Comparison of ENCODE assay signal across 23 cellular contexts in the genomic region with DNA sequence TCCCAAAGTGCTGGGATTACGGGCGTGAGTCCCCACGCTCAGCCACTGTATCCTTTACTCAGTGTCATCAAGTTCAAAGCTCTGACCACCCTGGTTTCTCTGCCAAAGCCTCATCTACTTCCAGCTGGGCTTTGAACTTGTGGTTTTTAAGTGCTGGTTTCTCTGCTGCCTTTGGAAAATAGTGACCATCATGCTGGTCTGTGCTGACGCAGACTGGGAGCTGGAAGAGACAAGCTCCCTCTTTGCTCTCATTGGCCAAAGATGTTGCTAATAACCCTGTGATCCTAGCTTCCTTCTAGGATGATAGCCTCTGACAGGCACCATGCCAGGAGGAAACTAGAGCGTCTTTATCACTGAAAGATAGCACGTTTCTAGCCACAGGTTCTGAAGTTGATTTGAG.
"Had no signal": no experiment of that assay in that cellular context is flagged by ENCODE, and none has a peak within 500 bp of the region (broad histone marks: within the 10 kb centered on the region; RNA-seq: fewer than 3 reads in every experiment).

No MANE protein-coding gene starts in this region.

- H3K27me3 Mint-ChIP-seq: activated B cell treated with CpG ODN at 0.5 μM for 24 hours; activated CD4-positive, alpha-beta memory T cell treated with anti-CD3 and anti-CD28 coated beads for 36 hours; activated CD4-positive, alpha-beta T cell treated with anti-CD3 and anti-CD28 coated beads, Interleukin-2, amount 10 ng/mL, durations not matched to agents 24 days and 14 days; activated naive CD4-positive, alpha-beta T cell treated with anti-CD3 and anti-CD28 coated beads, Interleukin-2, amount 10 ng/mL, durations not matched to agents 7 days and 5 days; activated naive CD8-positive, alpha-beta T cell treated with anti-CD3 and anti-CD28 coated beads for 36 hours; activated T-helper 17 cell treated with anti-CD3 and anti-CD28 coated beads, Interleukin-2, amount 50 U/mL, for 72 hours had no signal

- H3K4me1 ChIP-seq: breast epithelium, Peyer's patch had no signal

- H3K27ac Mint-ChIP-seq: activated B cell treated with CpG ODN at 0.5 μM for 24 hours; activated CD4-positive, alpha-beta memory T cell treated with anti-CD3 and anti-CD28 coated beads for 36 hours; activated CD4-positive, alpha-beta T cell treated with anti-CD3 and anti-CD28 coated beads, Interleukin-2, amount 10 ng/mL, durations not matched to agents 24 days and 14 days; activated naive CD4-positive, alpha-beta T cell treated with anti-CD3 and anti-CD28 coated beads, Interleukin-2, amount 10 ng/mL, durations not matched to agents 7 days and 5 days; activated naive CD8-positive, alpha-beta T cell treated with anti-CD3 and anti-CD28 coated beads for 36 hours; activated T-helper 17 cell treated with anti-CD3 and anti-CD28 coated beads, Interleukin-2, amount 50 U/mL, for 72 hours had no signal

- H3K27me3 ChIP-seq: breast epithelium, Peyer's patch had no signal

- DNase-seq: activated B cell treated with CpG ODN at 0.5 μM for 24 hours; activated CD4-positive, alpha-beta memory T cell treated with anti-CD3 and anti-CD28 coated beads for 36 hours; activated CD4-positive, alpha-beta T cell treated with anti-CD3 and anti-CD28 coated beads for 1 hour; activated CD4-positive, alpha-beta T cell treated with anti-CD3 and anti-CD28 coated beads, Interleukin-2, amount 10 ng/mL, durations not matched to agents 24 days and 14 days; activated gamma-delta T cell; activated naive CD4-positive, alpha-beta T cell treated with anti-CD3 and anti-CD28 coated beads, Interleukin-2, amount 10 ng/mL, durations not matched to agents 7 days and 5 days; activated naive CD8-positive, alpha-beta T cell treated with anti-CD3 and anti-CD28 coated beads for 36 hours; activated T-cell treated with anti-CD3 and anti-CD28 coated beads for 4 hours; activated T-cell treated with anti-CD3 and anti-CD28 coated beads, Interleukin-2, amount 50 U/mL, for 48 hours; anterior cingulate cortex; caudate nucleus; Kasumi-1; NCI-H1105 treated with DMSO at 0.1 percent for 48 hours; NCI-H1436 treated with DMSO at 0.1 percent for 48 hours; NCI-H187; NCI-H2081; Peyer's patch; SHP77; T1000 had no signal

- H3K4me1 Mint-ChIP-seq: activated B cell treated with CpG ODN at 0.5 μM for 24 hours; activated CD4-positive, alpha-beta T cell treated with anti-CD3 and anti-CD28 coated beads, Interleukin-2, amount 10 ng/mL, durations not matched to agents 24 days and 14 days; activated naive CD4-positive, alpha-beta T cell treated with anti-CD3 and anti-CD28 coated beads, Interleukin-2, amount 10 ng/mL, durations not matched to agents 7 days and 5 days; activated naive CD8-positive, alpha-beta T cell treated with anti-CD3 and anti-CD28 coated beads for 36 hours; activated T-helper 17 cell treated with anti-CD3 and anti-CD28 coated beads, Interleukin-2, amount 50 U/mL, for 72 hours had no signal

- ATAC-seq: activated T-helper 17 cell treated with anti-CD3 and anti-CD28 coated beads, Interleukin-2, amount 50 U/mL, for 72 hours; K562 had no signal

- FAIRE-seq: K562, TTC549 had no signal

- H3K4me3 ChIP-seq: breast epithelium, K562, Peyer's patch had no signal

- H3K27ac ChIP-seq: Peyer's patch had no signal

- H3K4me3 Mint-ChIP-seq: activated B cell treated with CpG ODN at 0.5 μM for 24 hours; activated CD4-positive, alpha-beta memory T cell treated with anti-CD3 and anti-CD28 coated beads for 36 hours; activated CD4-positive, alpha-beta T cell treated with anti-CD3 and anti-CD28 coated beads, Interleukin-2, amount 10 ng/mL, durations not matched to agents 24 days and 14 days; activated naive CD4-positive, alpha-beta T cell treated with anti-CD3 and anti-CD28 coated beads, Interleukin-2, amount 10 ng/mL, durations not matched to agents 7 days and 5 days; activated naive CD8-positive, alpha-beta T cell treated with anti-CD3 and anti-CD28 coated beads for 36 hours; activated T-helper 17 cell treated with anti-CD3 and anti-CD28 coated beads, Interleukin-2, amount 50 U/mL, for 72 hours had no signal

- H3K36me3 ChIP-seq: breast epithelium had no signal
